ENCODE assay signal across 27 cellular contexts in genomic region chr9:717722-718121, GRCh38.
DNase-seq lines count a peak whose midpoint lies in the region; ATAC-seq and TF ChIP-seq lines count a peak whose summit lies in the region.
"Had no signal": no experiment of that assay in that cellular context is flagged by ENCODE, and none has a peak within 500 bp of the region (broad histone marks: within the 10 kb centered on the region; RNA-seq: fewer than 3 reads in every experiment).

No MANE protein-coding gene starts in this region.

- no peaks in the 10 kb centered on the region for H3K9me3 Mint-ChIP-seq in CD4-positive, alpha-beta memory T cell
- H3K9me3 Mint-ChIP-seq: activated naive CD8-positive, alpha-beta T cell treated with anti-CD3 and anti-CD28 coated beads, Interleukin-2, amount 50 U/mL, for 24 hours; CD4-positive, alpha-beta T cell; central memory CD8-positive, alpha-beta T cell; stimulated activated naive CD8-positive, alpha-beta T cell treated with anti-CD3 and anti-CD28 coated beads, Interleukin-15, amount 100 ng/mL, for 72 hours had no signal

- CTCF ChIA-PET in CD4-positive, alpha-beta memory T cell (lab: Charles Lee; ENCODE audit: partially characterized antibody), result no interaction called here

- in situ Hi-C loops in G401 (cut with HindIII; ENCODE audit: low sequenced_read_pairs), result no loop called here

- H3K36me3 ChIP-seq in right atrium auricular region (peaks cover 22% of the 10 kb centered on the region), liver (ENCODE audit: control insufficient read depth in 4 of 4, insufficient read depth in 3 of 4, low read depth in 1 of 4, low read length in 3 of 4) (peaks cover 4 to 30% (median 8%) of the 10 kb centered on the region in 4 donors), skeletal muscle satellite cell (ENCODE audit: insufficient read depth, low read length) (peaks cover 24% of the 10 kb centered on the region)
- no peaks in the 10 kb centered on the region for H3K36me3 ChIP-seq in CD4-positive, alpha-beta memory T cell (ENCODE audit: insufficient read depth, low read length)

- peaks cover 0 to 4% of the 10 kb centered on the region in 2 donors for H3K36me3 Mint-ChIP-seq in CD4-positive, alpha-beta memory T cell

- no peak overlapping the region for H3K4me3 ChIP-seq in right atrium auricular region
- no peak overlapping the region for H3K4me3 ChIP-seq in liver (ENCODE audit: low read depth in 1 of 3, low read length in 3 of 3)
- no peak overlapping the region for H3K4me3 ChIP-seq in skeletal muscle satellite cell (ENCODE audit: low read length)
- no peak overlapping the region for H3K4me3 ChIP-seq in CD4-positive, alpha-beta memory T cell (ENCODE audit: low read length in 2 of 2)
- H3K4me3 ChIP-seq: heart left ventricle, lung, upper lobe of right lung had no signal

- H3K4me1 Mint-ChIP-seq in CD4-positive, alpha-beta memory T cell, result peaks cover 0 to 2% (median 0%) of the 10 kb centered on the region in 4 donors
- H3K4me1 Mint-ChIP-seq: activated naive CD8-positive, alpha-beta T cell treated with anti-CD3 and anti-CD28 coated beads, Interleukin-2, amount 50 U/mL, for 24 hours; central memory CD8-positive, alpha-beta T cell; stimulated activated naive CD8-positive, alpha-beta T cell treated with anti-CD3 and anti-CD28 coated beads, Interleukin-15, amount 100 ng/mL, for 72 hours had no signal

- no peak overlapping the region for H3K4me3 Mint-ChIP-seq in CD4-positive, alpha-beta memory T cell
- H3K4me3 Mint-ChIP-seq: activated naive CD8-positive, alpha-beta T cell treated with anti-CD3 and anti-CD28 coated beads, Interleukin-2, amount 50 U/mL, for 24 hours; CD4-positive, alpha-beta T cell; central memory CD8-positive, alpha-beta T cell; stimulated activated naive CD8-positive, alpha-beta T cell treated with anti-CD3 and anti-CD28 coated beads, Interleukin-15, amount 100 ng/mL, for 72 hours had no signal

- TF ChIP-seq RAD21 in liver (IDR thresholded peaks at IDR 0.05), result no peak

- intact Hi-C loops in Right ventricle myocardium superior (cut with DNase I), result no loop called here
- intact Hi-C loops in CD4-positive, alpha-beta memory T cell (cut with micrococcal nuclease), result no loop called here

- no peak overlapping the region for H3K27ac Mint-ChIP-seq in CD4-positive, alpha-beta memory T cell
- H3K27ac Mint-ChIP-seq: activated naive CD8-positive, alpha-beta T cell treated with anti-CD3 and anti-CD28 coated beads, Interleukin-2, amount 50 U/mL, for 24 hours; CD4-positive, alpha-beta T cell had no signal

- no peak for DNase-seq in right atrium auricular region (ENCODE audit: low spot score)
- DNase-seq in Right ventricle myocardium superior, result no peak
- DNase-seq in CD4-positive, alpha-beta memory T cell, result no peak
- DNase-seq in NCI-H774 (lab: John Stamatoyannopoulos, UW), result no peak
- DNase-seq in G401 (ENCODE audit: low spot score), result no peak
- DNase-seq: activated CD8-positive, alpha-beta memory T cell treated with anti-CD3 and anti-CD28 coated beads for 24 hours; activated effector memory CD4-positive, alpha-beta T cell treated with anti-CD3 and anti-CD28 coated beads, Interleukin-2, amount 50 U/mL, for 16 hours; activated naive CD8-positive, alpha-beta T cell treated with anti-CD3 and anti-CD28 coated beads, Interleukin-2, amount 50 U/mL, for 24 hours; activated T-cell treated with anti-CD3 and anti-CD28 coated beads, Interleukin-2, amount 50 U/mL, for 1 hour; CD4-positive, alpha-beta T cell; DMS 273 treated with DMSO at 0.1 percent for 48 hours; heart left ventricle; Kasumi-1; kidney; MV-4-11; NCI-H146; NCI-H446; small intestine; stimulated activated CD8-positive, alpha-beta memory T cell treated with anti-CD3 and anti-CD28 coated beads, Interleukin-4, amount 100 ng/mL, for 48 hours; stimulated activated naive CD8-positive, alpha-beta T cell treated with anti-CD3 and anti-CD28 coated beads, Interleukin-15, amount 100 ng/mL, for 72 hours; upper lobe of right lung had no signal

- H3K27ac ChIP-seq in right atrium auricular region (peak overlapping the region; percentile 60 to 88), liver (ENCODE audit: low read depth in 1 of 2, low read length in 2 of 2) (peak overlapping the region; percentile 32 to 37)
- no peak overlapping the region for H3K27ac ChIP-seq in CD4-positive, alpha-beta memory T cell (ENCODE audit: low read depth, low read length)
- H3K27ac ChIP-seq: upper lobe of right lung had no signal

- no peak for TF ChIP-seq CTCF in right atrium auricular region (IDR thresholded peaks at IDR 0.05)
- TF ChIP-seq CTCF in liver (IDR thresholded peaks at IDR 0.05; ENCODE audit: low read depth, low read length, missing input control), result no peak

- H3K9me3 ChIP-seq in right atrium auricular region (no peaks in the 10 kb centered on the region), liver (ENCODE audit: control insufficient read depth in 4 of 4, low read length in 3 of 4) (no peaks in the 10 kb centered on the region), skeletal muscle satellite cell (replicated peaks; ENCODE audit: low read length) (no peaks in the 10 kb centered on the region)
- H3K9me3 ChIP-seq in CD4-positive, alpha-beta memory T cell (ENCODE audit: control insufficient read depth in 1 of 2, low read length in 2 of 2), result no peaks in the 10 kb centered on the region
- H3K9me3 ChIP-seq: heart left ventricle, upper lobe of right lung had no signal

- POLR2A ChIA-PET in CD4-positive, alpha-beta memory T cell (lab: Charles Lee; ENCODE audit: partially characterized antibody), result no interaction called here

- WGBS in liver, result 30% methylated on average over 5 of the region's 5 CpGs

- no peaks in the 10 kb centered on the region for H3K27me3 ChIP-seq in right atrium auricular region
- no peaks in the 10 kb centered on the region for H3K27me3 ChIP-seq in liver (ENCODE audit: control insufficient read depth in 4 of 4, insufficient read depth in 4 of 4, low read length in 3 of 4)
- no peaks in the 10 kb centered on the region for H3K27me3 ChIP-seq in skeletal muscle satellite cell (ENCODE audit: control insufficient read depth, insufficient read depth, low read length)
- no peaks in the 10 kb centered on the region for H3K27me3 ChIP-seq in CD4-positive, alpha-beta memory T cell (ENCODE audit: insufficient read depth, low read length)
- H3K27me3 ChIP-seq: heart left ventricle, upper lobe of right lung had no signal

- ATAC-seq in Right ventricle myocardium superior (ENCODE audit: poor library complexity) (no peak), GM21390 (IDR thresholded peaks at IDR 0.05; ENCODE audit: unreplicated experiment) (no peak)
- ATAC-seq: activated naive CD8-positive, alpha-beta T cell treated with anti-CD3 and anti-CD28 coated beads, Interleukin-2, amount 50 U/mL, for 24 hours; heart left ventricle; stimulated activated naive CD8-positive, alpha-beta T cell treated with anti-CD3 and anti-CD28 coated beads, Interleukin-15, amount 100 ng/mL, for 72 hours; upper lobe of right lung had no signal

- H3K27me3 Mint-ChIP-seq in CD4-positive, alpha-beta memory T cell, result peaks cover 0 to 4% of the 10 kb centered on the region in 2 donors
- H3K27me3 Mint-ChIP-seq: activated naive CD8-positive, alpha-beta T cell treated with anti-CD3 and anti-CD28 coated beads, Interleukin-2, amount 50 U/mL, for 24 hours; CD4-positive, alpha-beta T cell; progenitor cell of endocrine pancreas; stimulated activated naive CD8-positive, alpha-beta T cell treated with anti-CD3 and anti-CD28 coated beads, Interleukin-15, amount 100 ng/mL, for 72 hours had no signal

- H3K4me2 ChIP-seq in skeletal muscle satellite cell (ENCODE audit: low read length), result no peak overlapping the region

- H3K9ac ChIP-seq in liver (ENCODE audit: low read depth in 1 of 2, low read length in 2 of 2), result no peak overlapping the region
- H3K9ac ChIP-seq in skeletal muscle satellite cell (ENCODE audit: low read depth, low read length), result peak overlapping the region; percentile 58

- peaks cover 0 to 81% of the 10 kb centered on the region in 2 donors for H3K4me1 ChIP-seq in right atrium auricular region
- H3K4me1 ChIP-seq in liver (ENCODE audit: control insufficient read depth in 4 of 4, insufficient read depth in 4 of 4, low read length in 3 of 4), result peaks cover 9 to 63% (median 44%) of the 10 kb centered on the region in 4 donors
- peaks cover 49% of the 10 kb centered on the region for H3K4me1 ChIP-seq in skeletal muscle satellite cell (ENCODE audit: control insufficient read depth, insufficient read depth, low read length)
- no peaks in the 10 kb centered on the region for H3K4me1 ChIP-seq in CD4-positive, alpha-beta memory T cell (ENCODE audit: insufficient read depth, low read length)

TF ChIP-seq in liver, 16 proteins besides CTCF, POLR2A, EP300 and RAD21 (continues in another document):
- TF ChIP-seq MAX (IDR thresholded peaks at IDR 0.05) (no peak), ATF3 (IDR thresholded peaks at IDR 0.05) (no peak), TAF1 (conservative IDR thresholded peaks at IDR 0.05) (no peak), FOXA1 (IDR thresholded peaks at IDR 0.05) (no peak), RXRA (IDR thresholded peaks at IDR 0.05) (no peak), HNF4A (conservative IDR thresholded peaks at IDR 0.05) (no peak), GABPA (IDR thresholded peaks at IDR 0.05 in 1 of 2, conservative IDR thresholded peaks at IDR 0.05 in 1 of 2) (no peak), FOXA2 (IDR thresholded peaks at IDR 0.05) (no peak), HNF4G (IDR thresholded peaks at IDR 0.05) (no peak), ZBTB33 (IDR thresholded peaks at IDR 0.05) (no peak), EGR1 (IDR thresholded peaks at IDR 0.05; ENCODE audit: low read depth in 2 of 2) (no peak)
